In genomic region chr2:26064846-26065245, GRCh38 we compare ENCODE assay signal across 1 cellular context.
TF ChIP-seq lines count a peak whose summit lies in the region.

No MANE protein-coding gene starts in this region.

TF ChIP-seq in A549, 52 proteins besides CTCF, POLR2A, EP300 and RAD21 (continued from another document):
- peak; percentile 51; the same call in 1 of the 2 replicates for TF ChIP-seq USF2 (IDR thresholded peaks at IDR 0.05)
- no peak for TF ChIP-seq MAFK (IDR thresholded peaks at IDR 0.05; ENCODE audit: partially characterized antibody)
- peak; percentile 31; the same call in 1 of the 2 replicates for TF ChIP-seq MAX (IDR thresholded peaks at IDR 0.05)
